In genomic region chr15:69668963-69669362, GRCh38 we compare ENCODE assay signal across 10 cellular contexts.
DNase-seq lines count a peak whose midpoint lies in the region; ATAC-seq and TF ChIP-seq lines count a peak whose summit lies in the region.
"Had no signal": no experiment of that assay in that cellular context is flagged by ENCODE, and none has a peak within 500 bp of the region (broad histone marks: within the 10 kb centered on the region; RNA-seq: fewer than 3 reads in every experiment).

No MANE protein-coding gene starts in this region.

- H3K36me3 ChIP-seq in spleen (no peaks in the 10 kb centered on the region), PC-3 (ENCODE audit: low read depth, low read length) (no peaks in the 10 kb centered on the region)
- H3K36me3 ChIP-seq: thoracic aorta had no signal

- H3F3A ChIP-seq in PC-3 (ENCODE audit: low read length, unreplicated experiment) = no peaks in the 10 kb centered on the region

- DNase-seq in NK-92 treated with Interleukin-12 subunit alpha and Interleukin-12 subunit beta, amount 100 ng/mL, for 24 hours (lab: John Stamatoyannopoulos, UW) = peak; percentile 93
- DNase-seq in NK-92 (lab: John Stamatoyannopoulos, UW; ENCODE audit: unreplicated experiment) (no peak), T-cell (peak in 30 of 34 experiments; percentile 3 to 48 (median 21)), spleen (peak; percentile 87), epidermal melanocyte (ENCODE audit: insufficient read length, low spot score) (no peak), PC-3 (no peak), foreskin keratinocyte (no peak)

- no peaks in the 10 kb centered on the region for H3K9me3 Mint-ChIP-seq in T-cell

- H3K79me2 ChIP-seq in PC-3 (ENCODE audit: low read length) = no peaks in the 10 kb centered on the region

- H3K4me3 ChIP-seq in spleen (peak overlapping the region in 1 of 8 donors; percentile 47), PC-3 (ENCODE audit: low read length) (no peak overlapping the region)
- H3K4me3 ChIP-seq: thoracic aorta had no signal

- no peaks in the 10 kb centered on the region for H3K9me2 ChIP-seq in PC-3 (replicated peaks; ENCODE audit: low read length)

- H3K27me3 Mint-ChIP-seq in T-cell = peaks cover 0 to 2% of the 10 kb centered on the region in 2 donors

- no peak overlapping the region for H3K9ac ChIP-seq in PC-3 (ENCODE audit: low read length)

- TF ChIP-seq POLR2A in spleen (IDR thresholded peaks at IDR 0.05) = no peak

- H3K27me3 ChIP-seq in spleen (replicated peaks in 1 of 7) (peaks cover 0 to 9% (median 0%) of the 10 kb centered on the region in 7 donors), PC-3 (ENCODE audit: low read length) (peaks cover 9% of the 10 kb centered on the region; the same call in 1 of the 2 replicates), foreskin keratinocyte (peaks cover 36% of the 10 kb centered on the region)

- POLR2A ChIA-PET in T-cell (lab: Charles Lee) = no interaction called here
- POLR2A ChIA-PET in PC-3 (lab: Charles Lee; ENCODE audit: unreplicated experiment) = no interaction called here

- peaks cover 48 to 56% (median 50%) of the 10 kb centered on the region in 3 donors for H3K4me1 Mint-ChIP-seq in T-cell

- H3K27ac ChIP-seq in spleen (peak overlapping the region in 6 of 8 donors; percentile 23 to 86 (median 76)), PC-3 (ENCODE audit: low read length) (no peak overlapping the region), foreskin keratinocyte (no peak overlapping the region)
- H3K27ac ChIP-seq: 22Rv1, thoracic aorta had no signal

- TF ChIP-seq CTCF in spleen (IDR thresholded peaks at IDR 0.05 in 8 of 11, conservative IDR thresholded peaks at IDR 0.05 in 3 of 11) (no peak), PC-3 (conservative IDR thresholded peaks at IDR 0.05; ENCODE audit: low read depth, low read length) (no peak), foreskin keratinocyte (conservative IDR thresholded peaks at IDR 0.05) (no peak)

- BruUV-seq in PC-3 (replicated peaks; lab: Mats Ljungman, UMichigan) = no TSS peak

- H3K4me3 Mint-ChIP-seq in T-cell = peak overlapping the region in 1 of 3 donors; percentile 20

- H3K36me3 Mint-ChIP-seq in T-cell = no peaks in the 10 kb centered on the region

- peaks cover 36 to 63% (median 54%) of the 10 kb centered on the region in 6 donors for H3K4me1 ChIP-seq in spleen
- no peaks in the 10 kb centered on the region for H3K4me1 ChIP-seq in PC-3 (ENCODE audit: insufficient read depth, low read length)
- no peaks in the 10 kb centered on the region for H3K4me1 ChIP-seq in foreskin keratinocyte

- H4K20me1 ChIP-seq in PC-3 (ENCODE audit: low read length) = no peaks in the 10 kb centered on the region

- peak overlapping the region; percentile 59 to 70 for H3K27ac Mint-ChIP-seq in T-cell

- intact Hi-C loops in spleen (cut with DNase I; ENCODE audit: low total_unique reads) (no loop called here), PC-3 (cut with micrococcal nuclease) (no loop called here)

- no peak overlapping the region for H3K4me2 ChIP-seq in PC-3 (ENCODE audit: low read length)

- CTCF ChIA-PET in T-cell (lab: Charles Lee) = interaction anchor here in 1 of 2 donors (1.2 kb wide), 1 partner anchor 60 kb away, joined by 3 read pairs; no protein-coding TSS in a partner anchor
- CTCF ChIA-PET in PC-3 (lab: Charles Lee) = no interaction called here

- ATAC-seq in HG02884 (IDR thresholded peaks at IDR 0.05; ENCODE audit: unreplicated experiment) (peak; percentile 31), T-cell (replicated peaks in 1 of 4) (peak; percentile 59 to 73 (median 69)), PC-3 (no peak), foreskin keratinocyte (no peak)

- WGBS in spleen, 5 donors = 20 to 28% (median 24%) methylated on average over 4 of the region's 4 CpGs

- H2AFZ ChIP-seq in PC-3 (ENCODE audit: low read length) = no peak overlapping the region

- H3K9me3 ChIP-seq in spleen = no peaks in the 10 kb centered on the region
- no peaks in the 10 kb centered on the region for H3K9me3 ChIP-seq in PC-3 (ENCODE audit: low read length)
- H3K9me3 ChIP-seq: thoracic aorta had no signal

Comparison
In these comparisons a context has a peak if more than half of its experiments do, and no peak if none do; other contexts are left out.
1. DNase-seq: peak in NK-92 treated with Interleukin-12 subunit alpha and Interleukin-12 subunit beta, amount 100 ng/mL, for 24 hours (single experiment), T-cell (30 of 34) and spleen (single experiment); none in NK-92 (single experiment), epidermal melanocyte (single experiment), PC-3 (single experiment) and foreskin keratinocyte (0 of 2).
2. ATAC-seq: peak in HG02884 (single experiment) and T-cell (4 of 4); none in PC-3 (single experiment) and foreskin keratinocyte (single experiment).
3. H3K27ac ChIP-seq: peak in spleen (6 of 8); none in PC-3 (single experiment) and foreskin keratinocyte (single experiment).